In genomic region chr1:198726455-198726854, GRCh38 we compare ENCODE assay signal across 12 cellular contexts.
DNase-seq lines count a peak whose midpoint lies in the region; ATAC-seq and TF ChIP-seq lines count a peak whose summit lies in the region.
"Had no signal": no experiment of that assay in that cellular context is flagged by ENCODE, and none has a peak within 500 bp of the region (broad histone marks: within the 10 kb centered on the region; RNA-seq: fewer than 3 reads in every experiment).

No MANE protein-coding gene starts in this region.

- H3K4me3 ChIP-seq in choroid plexus epithelial cell (ENCODE audit: low read depth, low read length) = no peak overlapping the region
- H3K4me3 ChIP-seq: GM12878, right lobe of liver had no signal

- H3K4me3 Mint-ChIP-seq in IgD-negative memory B cell (peak overlapping the region in 1 of 4 donors; percentile 41), natural killer cell (no peak overlapping the region)
- H3K4me3 Mint-ChIP-seq: nephron had no signal

- DNase-seq in Daoy (ENCODE audit: low read depth) = peak; percentile 4
- DNase-seq in choroid plexus epithelial cell (ENCODE audit: low read depth) = peak; percentile 81
- no peak for DNase-seq in natural killer cell
- DNase-seq in GOT3 (lab: John Stamatoyannopoulos, UW) = no peak
- DNase-seq in OCI-M2 (lab: John Stamatoyannopoulos, UW; ENCODE audit: unreplicated experiment) = no peak
- DNase-seq: kidney, right lobe of liver, trophoblast cell had no signal

- intact Hi-C loops in natural killer cell (cut with micrococcal nuclease) = no loop called here

- H3K9me3 Mint-ChIP-seq in IgD-negative memory B cell (no peaks in the 10 kb centered on the region), natural killer cell (no peaks in the 10 kb centered on the region)
- H3K9me3 Mint-ChIP-seq: nephron had no signal

- no peak for TF ChIP-seq CTCF in choroid plexus epithelial cell (conservative IDR thresholded peaks at IDR 0.05; ENCODE audit: low read depth, low read length)
- TF ChIP-seq CTCF in natural killer cell (IDR thresholded peaks at IDR 0.05) = no peak

- peaks cover 2 to 14% (median 14%) of the 10 kb centered on the region in 3 donors for H3K4me1 Mint-ChIP-seq in IgD-negative memory B cell
- peaks cover 48 to 59% of the 10 kb centered on the region in 2 donors for H3K4me1 Mint-ChIP-seq in natural killer cell
- H3K4me1 Mint-ChIP-seq: nephron had no signal

- H3K27me3 Mint-ChIP-seq in IgD-negative memory B cell (no peaks in the 10 kb centered on the region), natural killer cell (ENCODE audit: low read depth in 2 of 2) (no peaks in the 10 kb centered on the region)

- H3K36me3 Mint-ChIP-seq in IgD-negative memory B cell (peaks cover 7% of the 10 kb centered on the region), natural killer cell (peaks cover 32% of the 10 kb centered on the region)

- H3K27ac Mint-ChIP-seq in IgD-negative memory B cell (peak overlapping the region in 2 of 3 donors; percentile 10 to 82), natural killer cell (peak overlapping the region; percentile 80 to 81)
- H3K27ac Mint-ChIP-seq: nephron had no signal

- ATAC-seq in natural killer cell (no peak), HG03469 (IDR thresholded peaks at IDR 0.05; ENCODE audit: unreplicated experiment) (no peak)
- ATAC-seq: GM12878, right lobe of liver had no signal

Comparison
In these comparisons a context has a peak if more than half of its experiments do, and no peak if none do; other contexts are left out.
1. DNase-seq: peak in Daoy (single experiment) and choroid plexus epithelial cell (single experiment); none in natural killer cell (single experiment), GOT3 (single experiment) and OCI-M2 (single experiment).